Comparison of ENCODE assay signal across 12 cellular contexts in genomic region chr12:52231305-52232232, GRCh38. TPM values are rescaled to one million over a fixed set of nuclear protein-coding genes. Genes with fewer than 3 reads are reported as not detected.
DNase-seq lines count a peak whose midpoint lies in the region; ATAC-seq, FAIRE-seq and TF ChIP-seq lines count a peak whose summit lies in the region.
"Had no signal": no experiment of that assay in that cellular context is flagged by ENCODE, and none has a peak within 500 bp of the region (broad histone marks: within the 10 kb centered on the region; RNA-seq: fewer than 3 reads in every experiment).

No MANE protein-coding gene starts in this region.

- no peak for ATAC-seq in left lobe of liver
- ATAC-seq in activated naive CD4-positive, alpha-beta T cell treated with anti-CD3 and anti-CD28 coated beads, Interleukin-2, amount 50 U/mL, for 72 hours: no peak
- no peak for ATAC-seq in stimulated activated naive CD8-positive, alpha-beta T cell treated with anti-CD3 and anti-CD28 coated beads, Interleukin-15, Interleukin-2, amounts not matched to agents 100 U/mL and 50 U/mL, for 24 hours

- no peak overlapping the region for H3K27ac Mint-ChIP-seq in activated naive CD4-positive, alpha-beta T cell treated with anti-CD3 and anti-CD28 coated beads, Interleukin-2, amount 50 U/mL, for 72 hours
- H3K27ac Mint-ChIP-seq: T-helper 1 cell treated with Interleukin-12 subunit alpha and Interleukin-12 subunit beta and Interleukin-4 antibody, amounts not matched to agents 30 μg/mL and 1 μg/mL, for 36 hours had no signal

- FAIRE-seq in H54 (lab: Jason Lieb, UNC) (no peak), GM12892 (lab: Jason Lieb, UNC) (no peak)

- H3K9me3 Mint-ChIP-seq in activated naive CD4-positive, alpha-beta T cell treated with anti-CD3 and anti-CD28 coated beads, Interleukin-2, amount 50 U/mL, for 72 hours: no peaks in the 10 kb centered on the region
- H3K9me3 Mint-ChIP-seq: T-helper 1 cell treated with Interleukin-12 subunit alpha and Interleukin-12 subunit beta and Interleukin-4 antibody, amounts not matched to agents 30 μg/mL and 1 μg/mL, for 36 hours had no signal

- H3K27me3 ChIP-seq in iPS-15b (ENCODE audit: control insufficient read depth, insufficient read depth, low read length): peaks cover 38% of the 10 kb centered on the region

- DNase-seq in H54 (ENCODE audit: insufficient read length, low spot score): no peak
- no peak for DNase-seq in retinal pigment epithelial cell (ENCODE audit: low read depth)
- DNase-seq in GM12892 (ENCODE audit: insufficient read length): no peak
- DNase-seq in left lobe of liver (ENCODE audit: low spot score): no peak
- DNase-seq in activated naive CD4-positive, alpha-beta T cell treated with anti-CD3 and anti-CD28 coated beads, Interleukin-2, amount 50 U/mL, for 72 hours (ENCODE audit: low spot score in 2 of 2): no peak
- no peak for DNase-seq in stimulated activated naive CD8-positive, alpha-beta T cell treated with anti-CD3 and anti-CD28 coated beads, Interleukin-15, Interleukin-2, amounts not matched to agents 100 U/mL and 50 U/mL, for 24 hours
- DNase-seq: activated naive CD4-positive, alpha-beta T cell treated with anti-CD3 and anti-CD28 coated beads, Interleukin-2, amount 50 U/mL, for 16 hours; stimulated activated naive CD4-positive, alpha-beta T cell had no signal

- TF ChIP-seq POLR2A in H54 (IDR thresholded peaks at IDR 0.05; ENCODE audit: low read depth, low read length) (0 out of 2 replicates have a peak, but pooled peaks have one; percentile 11), GM12892 (IDR thresholded peaks at IDR 0.05; ENCODE audit: low read depth, low read length) (no peak)

- no peaks in the 10 kb centered on the region for H3K36me3 Mint-ChIP-seq in activated naive CD4-positive, alpha-beta T cell treated with anti-CD3 and anti-CD28 coated beads, Interleukin-2, amount 50 U/mL, for 72 hours

- no peak for TF ChIP-seq CTCF in VCaP (conservative IDR thresholded peaks at IDR 0.05)
- TF ChIP-seq CTCF in retinal pigment epithelial cell (conservative IDR thresholded peaks at IDR 0.05; ENCODE audit: low read depth, low read length): no peak

- H3K4me3 ChIP-seq in iPS-15b (ENCODE audit: low read depth, low read length) (peak overlapping the region; percentile 50), retinal pigment epithelial cell (ENCODE audit: low read length) (peak overlapping the region; percentile 95)
- H3K4me3 ChIP-seq: BLaER1 had no signal

- no peaks in the 10 kb centered on the region for H3K36me3 ChIP-seq in iPS-15b (ENCODE audit: control insufficient read depth, insufficient read depth, low read length)
- H3K36me3 ChIP-seq: BLaER1 had no signal

- no peaks in the 10 kb centered on the region for H3K9me3 ChIP-seq in iPS-15b (ENCODE audit: control insufficient read depth, insufficient read depth, low read length)
- H3K9me3 ChIP-seq: BLaER1 had no signal

- peaks cover 11% of the 10 kb centered on the region for H3K4me1 ChIP-seq in iPS-15b (ENCODE audit: control insufficient read depth, insufficient read depth, low read length)

- H3K27ac ChIP-seq in VCaP: peak overlapping the region; percentile 36; the same call in 1 of the 2 replicates
- H3K27ac ChIP-seq: BLaER1 had no signal

- no peak overlapping the region for H3K9ac ChIP-seq in iPS-15b (ENCODE audit: low read depth, low read length)
- H3K9ac ChIP-seq: BLaER1 had no signal

RNA-seq across cellular contexts. Expression of gene KRT7, which starts 1.5 kb away (rescaled TPM):
- 10.7 TPM for polyA plus RNA-seq in GM12892 (2012; ENCODE audit: missing spikeins)
- total RNA-seq in left lobe of liver: 18.8 TPM
- total RNA-seq in activated naive CD4-positive, alpha-beta T cell treated with anti-CD3 and anti-CD28 coated beads, Interleukin-2, amount 50 U/mL, for 72 hours: 1 to 10 TPM in 1 of 2 donors, under 1 TPM in 1; 0.36 to 8.0 TPM

RNA-seq across cellular contexts. Expression of gene KRT80, which starts 39.8 kb away (rescaled TPM):
- not detected for polyA plus RNA-seq in GM12892 (2012; ENCODE audit: missing spikeins)
- total RNA-seq in left lobe of liver: 0.28 TPM
- total RNA-seq in activated naive CD4-positive, alpha-beta T cell treated with anti-CD3 and anti-CD28 coated beads, Interleukin-2, amount 50 U/mL, for 72 hours: not detected

RNA-seq across cellular contexts. Expression of gene KRT86, which starts 42.9 kb away (rescaled TPM):
- 0.51 TPM for polyA plus RNA-seq in GM12892 (2012; ENCODE audit: missing spikeins)
- not detected for total RNA-seq in left lobe of liver
- under 1 TPM in 1 of 2 donors, not detected in 1; 0.37 TPM for total RNA-seq in activated naive CD4-positive, alpha-beta T cell treated with anti-CD3 and anti-CD28 coated beads, Interleukin-2, amount 50 U/mL, for 72 hours

RNA-seq across cellular contexts. Expression of gene KRT81, which starts 59.8 kb away (rescaled TPM):
- polyA plus RNA-seq in GM12892 (2012; ENCODE audit: missing spikeins): not detected
- 0.65 TPM for total RNA-seq in left lobe of liver
- not detected for total RNA-seq in activated naive CD4-positive, alpha-beta T cell treated with anti-CD3 and anti-CD28 coated beads, Interleukin-2, amount 50 U/mL, for 72 hours
